In genomic region chr17:80028030-80028429, GRCh38 we compare ENCODE assay signal across 14 cellular contexts. TPM values are rescaled to one million over a fixed set of nuclear protein-coding genes. Genes with fewer than 3 reads are reported as not detected.
DNase-seq lines count a peak whose midpoint lies in the region; FAIRE-seq and TF ChIP-seq lines count a peak whose summit lies in the region.
"Had no signal": no experiment of that assay in that cellular context is flagged by ENCODE, and none has a peak within 500 bp of the region (broad histone marks: within the 10 kb centered on the region; RNA-seq: fewer than 3 reads in every experiment).

No MANE protein-coding gene starts in this region.

- CTCF ChIA-PET in endothelial cell of umbilical vein (lab: Charles Lee), result interaction anchor here (1.2 to 5.1 kb wide), 4 partner anchors 19 to 286 kb away, joined by 3 to 23 read pairs (median 3); no protein-coding TSS in a partner anchor
- CTCF ChIA-PET in CD8-positive, alpha-beta memory T cell (lab: Charles Lee), result interaction anchor here (4.3 kb wide), 1 partner anchor 19 kb away, joined by 15 read pairs; no protein-coding TSS in a partner anchor

- dilution Hi-C loops in endothelial cell of umbilical vein (cut with MboI; ENCODE audit: extremely low pct_ligation_motif_present, low sequenced_read_pairs), result no loop called here

- no peaks in the 10 kb centered on the region for H3K36me3 Mint-ChIP-seq in CD8-positive, alpha-beta memory T cell
- peaks cover 14% of the 10 kb centered on the region for H3K36me3 Mint-ChIP-seq in endodermal cell (ENCODE audit: low read depth)

- H3K4me1 ChIP-seq in endothelial cell of umbilical vein (ENCODE audit: control insufficient read depth, extremely low read depth, insufficient read depth, low read length) (peaks cover 10% of the 10 kb centered on the region), subcutaneous abdominal adipose tissue (ENCODE audit: control insufficient read depth in 5 of 5, insufficient read depth in 5 of 5, low read length in 5 of 5) (peaks cover 17 to 94% (median 87%) of the 10 kb centered on the region in 5 donors), endodermal cell (ENCODE audit: control insufficient read depth, insufficient read depth, low read length) (no peaks in the 10 kb centered on the region)
- no peaks in the 10 kb centered on the region for H3K4me1 ChIP-seq in CD8-positive, alpha-beta memory T cell (ENCODE audit: insufficient read depth, low read length)

- H3K36me3 ChIP-seq in endothelial cell of umbilical vein (ENCODE audit: control insufficient read depth in 2 of 2, extremely low read depth in 1 of 2, insufficient read depth in 2 of 2, low read length in 2 of 2), result no peaks in the 10 kb centered on the region
- H3K36me3 ChIP-seq in subcutaneous abdominal adipose tissue (ENCODE audit: control insufficient read depth in 5 of 5, insufficient read depth in 5 of 5, low read length in 5 of 5), result no peaks in the 10 kb centered on the region
- H3K36me3 ChIP-seq in CD8-positive, alpha-beta memory T cell (ENCODE audit: insufficient read depth, low read length), result no peaks in the 10 kb centered on the region
- H3K36me3 ChIP-seq in endodermal cell (ENCODE audit: control insufficient read depth, insufficient read depth, low read length), result no peaks in the 10 kb centered on the region

- peaks cover 0 to 9% of the 10 kb centered on the region in 2 donors for H3K27me3 Mint-ChIP-seq in CD8-positive, alpha-beta memory T cell
- H3K27me3 Mint-ChIP-seq in endodermal cell (ENCODE audit: insufficient read depth), result no peaks in the 10 kb centered on the region

- peaks cover 48% of the 10 kb centered on the region for H3K79me2 ChIP-seq in endothelial cell of umbilical vein (ENCODE audit: control insufficient read depth, insufficient read depth, low read length)

- no peak overlapping the region for H3K4me2 ChIP-seq in endothelial cell of umbilical vein (ENCODE audit: insufficient read depth, low read length)

- H3K9me1 ChIP-seq in endothelial cell of umbilical vein (replicated peaks; ENCODE audit: control insufficient read depth, extremely low read depth, insufficient read depth, low read length), result no peaks in the 10 kb centered on the region

- intact Hi-C loops in endothelial cell of umbilical vein (cut with micrococcal nuclease), result no loop called here

- H2AFZ ChIP-seq in endothelial cell of umbilical vein (ENCODE audit: low read depth, low read length), result no peak overlapping the region

- no peaks in the 10 kb centered on the region for H3K9me3 Mint-ChIP-seq in CD8-positive, alpha-beta memory T cell
- no peaks in the 10 kb centered on the region for H3K9me3 Mint-ChIP-seq in endodermal cell
- H3K9me3 Mint-ChIP-seq: CD4-positive, CD25-positive, alpha-beta regulatory T cell had no signal

- BruUV-seq in endothelial cell of umbilical vein (replicated peaks; lab: Mats Ljungman, UMichigan), result no TSS peak

- no peaks in the 10 kb centered on the region for H4K20me1 ChIP-seq in endothelial cell of umbilical vein (replicated peaks; ENCODE audit: control insufficient read depth, extremely low read depth, insufficient read depth, low read length)

- WGBS in endodermal cell (ENCODE audit: insufficient coverage in 1 of 2, insufficient read length in 1 of 2), 2 experiments, result 95 to 97% methylated on average over 10 of the region's 10 CpGs

- H3K9ac ChIP-seq in endothelial cell of umbilical vein (replicated peaks; ENCODE audit: extremely low read depth, insufficient read depth, low read length) (no peak overlapping the region), subcutaneous abdominal adipose tissue (ENCODE audit: low read length in 5 of 5) (no peak overlapping the region), endodermal cell (ENCODE audit: extremely low read depth, low read length, poor library complexity, severe bottlenecking) (no peak overlapping the region)

- no peak for TF ChIP-seq POLR2A in endothelial cell of umbilical vein (IDR thresholded peaks at IDR 0.05; ENCODE audit: low read depth, low read length)

- no peaks in the 10 kb centered on the region for H3K4me1 Mint-ChIP-seq in CD8-positive, alpha-beta memory T cell
- H3K4me1 Mint-ChIP-seq in endodermal cell, result peaks cover 33% of the 10 kb centered on the region
- H3K4me1 Mint-ChIP-seq: CD4-positive, CD25-positive, alpha-beta regulatory T cell had no signal

- H3K4me3 Mint-ChIP-seq in CD8-positive, alpha-beta memory T cell, result no peak overlapping the region
- H3K4me3 Mint-ChIP-seq in endodermal cell, result no peak overlapping the region

- no peak for TF ChIP-seq CTCF in endothelial cell of umbilical vein (IDR thresholded peaks at IDR 0.05; ENCODE audit: extremely low read depth in 1 of 2, insufficient read depth in 1 of 2, low read depth in 1 of 2, low read length in 2 of 2)
- TF ChIP-seq CTCF in endodermal cell (conservative IDR thresholded peaks at IDR 0.05), result no peak

- POLR2A ChIA-PET in endothelial cell of umbilical vein (lab: Charles Lee), result interaction anchor here (0.6 kb wide), 1 partner anchor 192 kb away, joined by 4 read pairs; the partner anchor contains the start of genes SGSH and SLC26A11
- POLR2A ChIA-PET in CD8-positive, alpha-beta memory T cell (lab: Charles Lee), result no interaction called here

- FAIRE-seq in endothelial cell of umbilical vein (lab: Jason Lieb, UNC), result peak; percentile 47
- FAIRE-seq: frontal cortex, keratinocyte had no signal

- H3K27me3 ChIP-seq in endothelial cell of umbilical vein (ENCODE audit: control insufficient read depth in 2 of 2, insufficient read depth in 2 of 2, low read length in 2 of 2), result no peaks in the 10 kb centered on the region
- H3K27me3 ChIP-seq in subcutaneous abdominal adipose tissue (ENCODE audit: control insufficient read depth in 5 of 5, insufficient read depth in 4 of 5, low read length in 5 of 5), result no peaks in the 10 kb centered on the region
- no peaks in the 10 kb centered on the region for H3K27me3 ChIP-seq in CD8-positive, alpha-beta memory T cell (ENCODE audit: insufficient read depth, low read length, poor library complexity, severe bottlenecking)
- no peaks in the 10 kb centered on the region for H3K27me3 ChIP-seq in endodermal cell (ENCODE audit: control insufficient read depth, insufficient read depth, low read length, poor library complexity, severe bottlenecking)

- H3K9me3 ChIP-seq in endothelial cell of umbilical vein (replicated peaks; ENCODE audit: control insufficient read depth, insufficient read depth, low read length) (no peaks in the 10 kb centered on the region), subcutaneous abdominal adipose tissue (ENCODE audit: control insufficient read depth in 5 of 5, low read length in 5 of 5) (no peaks in the 10 kb centered on the region), endodermal cell (ENCODE audit: control insufficient read depth, low read length) (no peaks in the 10 kb centered on the region)
- H3K9me3 ChIP-seq in CD8-positive, alpha-beta memory T cell (ENCODE audit: low read length), result no peaks in the 10 kb centered on the region

- H3K4me3 ChIP-seq in endothelial cell of umbilical vein (replicated peaks in 1 of 3; ENCODE audit: insufficient read depth in 1 of 3, low read depth in 1 of 3, low read length in 3 of 3) (no peak overlapping the region), subcutaneous abdominal adipose tissue (ENCODE audit: low read depth in 1 of 5, low read length in 5 of 5) (no peak overlapping the region), endodermal cell (ENCODE audit: low read length) (no peak overlapping the region)
- no peak overlapping the region for H3K4me3 ChIP-seq in CD8-positive, alpha-beta memory T cell (ENCODE audit: low read length)

- peak; percentile 28 for DNase-seq in NCI-H1092 (lab: John Stamatoyannopoulos, UW)
- DNase-seq in NCI-H2196 treated with DMSO at 0.1 percent for 48 hours (lab: John Stamatoyannopoulos, UW; ENCODE audit: unreplicated experiment), result peak; percentile 79
- DNase-seq in endothelial cell of umbilical vein (ENCODE audit: low read depth, low spot score), result peak; percentile 46
- no peak for DNase-seq in CD8-positive, alpha-beta memory T cell
- DNase-seq in ecto neural progenitor cell (ENCODE audit: low spot score), result no peak
- DNase-seq in endodermal cell, result no peak
- DNase-seq: activated naive CD4-positive, alpha-beta T cell treated with Interleukin-2 at 50 U/mL for 16 hours; CD4-positive, CD25-positive, alpha-beta regulatory T cell; GDM1; NCI-H2227 treated with DMSO at 0.1 percent for 48 hours; SW 1271 had no signal

- H3K27ac Mint-ChIP-seq in CD8-positive, alpha-beta memory T cell, result no peak overlapping the region
- no peak overlapping the region for H3K27ac Mint-ChIP-seq in endodermal cell
- H3K27ac Mint-ChIP-seq: CD4-positive, CD25-positive, alpha-beta regulatory T cell had no signal

- H3K27ac ChIP-seq in endothelial cell of umbilical vein (ENCODE audit: insufficient read depth, low read depth, low read length) (no peak overlapping the region), subcutaneous abdominal adipose tissue (ENCODE audit: low read depth, low read length) (peak overlapping the region; percentile 94), endodermal cell (ENCODE audit: low read depth, low read length) (no peak overlapping the region)
- H3K27ac ChIP-seq in CD8-positive, alpha-beta memory T cell (ENCODE audit: low read depth, low read length), result no peak overlapping the region

RNA-seq across cellular contexts. Expression of gene TBC1D16, which starts 7.6 kb away (rescaled TPM):
- 48.6 and 50.9 TPM in 2 replicates for total RNA-seq in endothelial cell of umbilical vein
- polyA plus RNA-seq in endothelial cell of umbilical vein, result 11.8 and 12.9 TPM in 2 replicates
- 17.0 and 18.8 TPM in 2 replicates for polyA plus RNA-seq in endothelial cell of umbilical vein (2011; cell fraction: cytosol; rRNA removed)
- 27.8 and 33.2 TPM in 2 replicates for polyA plus RNA-seq in endothelial cell of umbilical vein (2011; cell fraction: nucleus; rRNA removed)
- polyA plus RNA-seq in endothelial cell of umbilical vein (2012), result 42.3 and 56.7 TPM in 2 replicates
- polyA minus RNA-seq in endothelial cell of umbilical vein, result 39.8 and 45.3 TPM in 2 replicates
- 3.7 TPM for polyA minus RNA-seq in endothelial cell of umbilical vein (2011; cell fraction: cytosol; rRNA and poly(A)+ RNA removed)
- 20.3 and 27.9 TPM in 2 replicates for polyA minus RNA-seq in endothelial cell of umbilical vein (2011; cell fraction: nucleus; rRNA and poly(A)+ RNA removed)
- 1 to 10 TPM; 3.5 to 4.3 TPM for total RNA-seq in CD8-positive, alpha-beta memory T cell
- polyA plus RNA-seq in CD8-positive, alpha-beta memory T cell, result 0.33 TPM
- total RNA-seq in endodermal cell, result 100 to 1,000 TPM in 1 of 2 donors, 10 to 100 TPM in 1; 88.2 to 116 TPM
- 56.3 TPM for polyA plus RNA-seq in endodermal cell (2013, experiment 1 of 2)
- polyA plus RNA-seq in endodermal cell (2013, experiment 2 of 2), result 53.8 TPM

RNA-seq across cellular contexts. Expression of gene CCDC40, which starts 8.4 kb away (rescaled TPM):
- total RNA-seq in endothelial cell of umbilical vein, result 4.1 and 5.5 TPM in 2 replicates
- polyA plus RNA-seq in endothelial cell of umbilical vein, result 1.1 and 1.4 TPM in 2 replicates
- polyA plus RNA-seq in endothelial cell of umbilical vein (2011; cell fraction: cytosol; rRNA removed), result 1.0 and 1.2 TPM in 2 replicates
- polyA plus RNA-seq in endothelial cell of umbilical vein (2011; cell fraction: nucleus; rRNA removed), result 8.6 and 9.7 TPM in 2 replicates
- polyA plus RNA-seq in endothelial cell of umbilical vein (2012), result 2.0 and 2.3 TPM in 2 replicates
- 0.42 and 2.1 TPM in 2 replicates for polyA minus RNA-seq in endothelial cell of umbilical vein
- polyA minus RNA-seq in endothelial cell of umbilical vein (2011; cell fraction: cytosol; rRNA and poly(A)+ RNA removed), result 1.3 TPM
- polyA minus RNA-seq in endothelial cell of umbilical vein (2011; cell fraction: nucleus; rRNA and poly(A)+ RNA removed), result 2.7 and 4.1 TPM in 2 replicates
- 1 to 10 TPM; 3.6 to 4.3 TPM for total RNA-seq in CD8-positive, alpha-beta memory T cell
- polyA plus RNA-seq in CD8-positive, alpha-beta memory T cell, result not detected
- 10 to 100 TPM; 21.7 to 38.9 TPM for total RNA-seq in endodermal cell
- polyA plus RNA-seq in endodermal cell (2013, experiment 1 of 2), result 16.3 TPM
- polyA plus RNA-seq in endodermal cell (2013, experiment 2 of 2), result 14.2 TPM
- polyA plus RNA-seq: CD4-positive, CD25-positive, alpha-beta regulatory T cell had no signal

Comparison
In these comparisons a context has a peak if more than half of its experiments do, and no peak if none do; other contexts are left out.
1. DNase-seq: peak in NCI-H1092 (single experiment), NCI-H2196 treated with DMSO at 0.1 percent for 48 hours (single experiment) and endothelial cell of umbilical vein (single experiment); none in CD8-positive, alpha-beta memory T cell (0 of 5), ecto neural progenitor cell (single experiment) and endodermal cell (single experiment).